ENCODE assay signal across 8 cellular contexts in the genomic region with DNA sequence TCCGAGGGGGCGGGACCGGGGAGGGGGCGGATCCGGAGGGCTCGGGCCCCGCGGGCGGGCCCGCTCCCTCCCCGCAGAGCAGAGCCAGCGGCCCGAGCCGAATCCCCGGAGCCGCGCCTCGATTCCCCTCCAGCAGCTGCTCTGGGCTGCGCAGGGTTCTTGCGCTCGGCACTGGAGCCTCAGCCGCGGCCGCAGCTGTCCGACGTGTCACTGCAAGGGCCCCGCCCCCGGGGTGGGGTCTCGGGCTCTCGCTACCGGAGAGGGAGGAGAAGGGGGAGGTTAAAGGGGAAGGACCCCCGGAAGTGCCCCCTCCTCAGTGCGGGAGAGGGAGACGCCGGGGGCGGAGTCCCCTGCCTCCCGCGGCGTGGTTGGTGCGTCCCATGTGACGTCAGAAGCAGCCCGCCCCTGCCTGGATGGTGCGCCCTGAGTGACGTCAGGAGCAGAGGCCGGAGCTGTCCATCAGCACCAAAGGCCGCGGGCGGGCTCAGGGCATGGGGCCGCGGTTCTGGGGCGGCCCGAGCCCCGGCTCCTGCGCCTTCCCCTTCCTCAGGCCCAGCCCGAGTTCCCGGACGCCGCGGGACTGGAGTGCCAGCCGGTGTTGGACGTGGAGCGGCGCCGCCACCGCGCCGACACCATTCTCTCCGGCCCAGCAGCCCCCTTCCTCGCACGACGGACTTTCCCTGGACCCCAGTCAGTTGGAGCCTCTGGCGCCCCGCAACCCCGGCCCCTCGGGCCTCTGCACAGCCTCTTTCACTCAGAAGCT. TPM values are rescaled to one million over a fixed set of nuclear protein-coding genes. Genes with fewer than 3 reads are reported as not detected.
DNase-seq lines count a peak whose midpoint lies in the region; ATAC-seq, FAIRE-seq and TF ChIP-seq lines count a peak whose summit lies in the region.

A gene with protein sequence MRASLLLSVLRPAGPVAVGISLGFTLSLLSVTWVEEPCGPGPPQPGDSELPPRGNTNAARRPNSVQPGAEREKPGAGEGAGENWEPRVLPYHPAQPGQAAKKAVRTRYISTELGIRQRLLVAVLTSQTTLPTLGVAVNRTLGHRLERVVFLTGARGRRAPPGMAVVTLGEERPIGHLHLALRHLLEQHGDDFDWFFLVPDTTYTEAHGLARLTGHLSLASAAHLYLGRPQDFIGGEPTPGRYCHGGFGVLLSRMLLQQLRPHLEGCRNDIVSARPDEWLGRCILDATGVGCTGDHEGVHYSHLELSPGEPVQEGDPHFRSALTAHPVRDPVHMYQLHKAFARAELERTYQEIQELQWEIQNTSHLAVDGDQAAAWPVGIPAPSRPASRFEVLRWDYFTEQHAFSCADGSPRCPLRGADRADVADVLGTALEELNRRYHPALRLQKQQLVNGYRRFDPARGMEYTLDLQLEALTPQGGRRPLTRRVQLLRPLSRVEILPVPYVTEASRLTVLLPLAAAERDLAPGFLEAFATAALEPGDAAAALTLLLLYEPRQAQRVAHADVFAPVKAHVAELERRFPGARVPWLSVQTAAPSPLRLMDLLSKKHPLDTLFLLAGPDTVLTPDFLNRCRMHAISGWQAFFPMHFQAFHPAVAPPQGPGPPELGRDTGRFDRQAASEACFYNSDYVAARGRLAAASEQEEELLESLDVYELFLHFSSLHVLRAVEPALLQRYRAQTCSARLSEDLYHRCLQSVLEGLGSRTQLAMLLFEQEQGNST (minus strand): TSS at position 214 of the 763 bp plus-strand sequence. CDS start 271 bp downstream, outside the sequence.
A gene with protein sequence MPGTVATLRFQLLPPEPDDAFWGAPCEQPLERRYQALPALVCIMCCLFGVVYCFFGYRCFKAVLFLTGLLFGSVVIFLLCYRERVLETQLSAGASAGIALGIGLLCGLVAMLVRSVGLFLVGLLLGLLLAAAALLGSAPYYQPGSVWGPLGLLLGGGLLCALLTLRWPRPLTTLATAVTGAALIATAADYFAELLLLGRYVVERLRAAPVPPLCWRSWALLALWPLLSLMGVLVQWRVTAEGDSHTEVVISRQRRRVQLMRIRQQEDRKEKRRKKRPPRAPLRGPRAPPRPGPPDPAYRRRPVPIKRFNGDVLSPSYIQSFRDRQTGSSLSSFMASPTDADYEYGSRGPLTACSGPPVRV (plus strand): TSS at position 433 of the 763 bp plus-strand sequence. CDS start 700 bp downstream, outside the sequence.

- no peak for TF ChIP-seq CTCF in AG04450 (IDR thresholded peaks at IDR 0.05; ENCODE audit: low read depth, low read length)
- no peak for TF ChIP-seq CTCF in WTC11 (IDR thresholded peaks at IDR 0.05)
- TF ChIP-seq CTCF in cardiac fibroblast (IDR thresholded peaks at IDR 0.05; ENCODE audit: low read depth, low read length), result no peak

- H3K9me3 ChIP-seq in AG04450 (ENCODE audit: control insufficient read depth, insufficient read depth, low read length), result no peaks in the 10 kb centered on the region; the same call in 1 of the 2 replicates
- no peaks in the 10 kb centered on the region for H3K9me3 ChIP-seq in small intestine (ENCODE audit: control insufficient read depth, low read depth)

- H3K9me3 Mint-ChIP-seq in WTC11, result no peaks in the 10 kb centered on the region

- POLR2A ChIA-PET in AG04450 (lab: Yijun Ruan, JAX), result interaction anchor here (1.2 to 1.6 kb wide), 4 partner anchors 9 to 54 kb away, joined by 5 to 10 read pairs (median 8); partner anchors contain the start of genes OBSL1 and STK11IP
- POLR2A ChIA-PET in WTC11 (lab: Charles Lee), result interaction anchor here (0.6 to 2.6 kb wide), 7 partner anchors 9 to 54 kb away, joined by 3 to 15 read pairs (median 3); partner anchors contain the start of genes GMPPA and STK11IP

- peaks cover 4 to 5% of the 10 kb centered on the region in 2 donors for H3K4me1 ChIP-seq in small intestine (ENCODE audit: control insufficient read depth in 2 of 2, insufficient read depth in 1 of 2, low read depth in 1 of 2, low read length in 1 of 2)

- H3K27me3 ChIP-seq in AG04450 (ENCODE audit: control insufficient read depth, insufficient read depth, low read length) (no peaks in the 10 kb centered on the region), small intestine (ENCODE audit: control insufficient read depth in 2 of 2, insufficient read depth in 2 of 2, low read length in 2 of 2) (no peaks in the 10 kb centered on the region)

- peak within 1 kb of the TSS; percentile 78 for H3K27ac ChIP-seq in AG04450 (ENCODE audit: low read depth, low read length)
- H3K27ac ChIP-seq in small intestine (ENCODE audit: low read depth in 1 of 2, low read length in 1 of 2), result peak within 1 kb of the TSS; percentile 96

- CTCF ChIA-PET in AG04450 (lab: Charles Lee) (interaction anchor here (0.7 to 4.4 kb wide), 5 partner anchors 14 to 98 kb away, joined by 3 to 30 read pairs (median 4); no protein-coding TSS in a partner anchor), WTC11 (lab: Charles Lee) (interaction anchor here (0.8 to 41.3 kb wide), 23 partner anchors 9 to 141 kb away, joined by 3 to 2316 read pairs (median 5); partner anchors contain the start of genes GMPPA, INHA, OBSL1 and SLC4A3)

- ATAC-seq in GM18909 (IDR thresholded peaks at IDR 0.05; ENCODE audit: poor library complexity, unreplicated experiment) (peak; percentile 79), HG03159 (IDR thresholded peaks at IDR 0.05; ENCODE audit: unreplicated experiment) (peak; percentile 76), WTC11 (peak; percentile 84)

- peaks cover 3 to 9% of the 10 kb centered on the region in 2 donors for H3K36me3 ChIP-seq in small intestine (ENCODE audit: control insufficient read depth in 2 of 2, insufficient read depth in 2 of 2, low read length in 2 of 2)

- H3K4me3 Mint-ChIP-seq in WTC11, result peak within 1 kb of the TSS; percentile 86

- H3K4me1 Mint-ChIP-seq in WTC11, result peaks cover 18% of the 10 kb centered on the region

- FAIRE-seq in small intestine (lab: Jason Lieb, UNC), result no peak

- H3K27me3 Mint-ChIP-seq in WTC11 (ENCODE audit: low read depth), result peaks cover 28% of the 10 kb centered on the region

- H3K36me3 Mint-ChIP-seq in WTC11, result peaks cover 30% of the 10 kb centered on the region

- DNase-seq in AG04450 (ENCODE audit: low read depth, low spot score) (peak; percentile 95), NCI-H2227 treated with DMSO at 0.1 percent for 48 hours (lab: John Stamatoyannopoulos, UW) (peak; percentile 95), WTC11 (ENCODE audit: low spot score) (peak; percentile 99), cardiac fibroblast (ENCODE audit: low read depth in 2 of 2) (peak; percentile 97 to 99), iPS-NIHi7 (ENCODE audit: extremely low spot score) (peak; percentile 98), small intestine (peak; percentile 95)

- H3K4me3 ChIP-seq in AG04450 (ENCODE audit: low read depth, low read length) (peak within 1 kb of the TSS; percentile 75), cardiac fibroblast (replicated peaks in 1 of 2; ENCODE audit: low read depth in 2 of 2, low read length in 2 of 2) (peak within 1 kb of the TSS; percentile 68 to 72), small intestine (ENCODE audit: low read depth in 1 of 2, low read length in 2 of 2) (peak within 1 kb of the TSS; percentile 60 to 81)

- H3K27ac Mint-ChIP-seq in WTC11, result no peak within 1 kb of the TSS

- 0 to 1% (median 1%) methylated on average over 50 to 75 of the region's 75 CpGs for WGBS in small intestine, 3 donors

TF ChIP-seq in WTC11, 78 proteins besides CTCF, POLR2A, EP300 and RAD21 (continues in another document):
- TF ChIP-seq ZNF138 (CRISPR knock-in tag; conservative IDR thresholded peaks at IDR 0.05), result peak; percentile 55; the same call in 1 of the 2 replicates
- TF ChIP-seq, protein P1, sequence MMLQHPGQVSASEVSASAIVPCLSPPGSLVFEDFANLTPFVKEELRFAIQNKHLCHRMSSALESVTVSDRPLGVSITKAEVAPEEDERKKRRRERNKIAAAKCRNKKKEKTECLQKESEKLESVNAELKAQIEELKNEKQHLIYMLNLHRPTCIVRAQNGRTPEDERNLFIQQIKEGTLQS (CRISPR knock-in tag; conservative IDR thresholded peaks at IDR 0.05), result 0 out of 2 replicates have a peak, but pooled peaks have one; percentile 32
- TF ChIP-seq, protein P2, sequence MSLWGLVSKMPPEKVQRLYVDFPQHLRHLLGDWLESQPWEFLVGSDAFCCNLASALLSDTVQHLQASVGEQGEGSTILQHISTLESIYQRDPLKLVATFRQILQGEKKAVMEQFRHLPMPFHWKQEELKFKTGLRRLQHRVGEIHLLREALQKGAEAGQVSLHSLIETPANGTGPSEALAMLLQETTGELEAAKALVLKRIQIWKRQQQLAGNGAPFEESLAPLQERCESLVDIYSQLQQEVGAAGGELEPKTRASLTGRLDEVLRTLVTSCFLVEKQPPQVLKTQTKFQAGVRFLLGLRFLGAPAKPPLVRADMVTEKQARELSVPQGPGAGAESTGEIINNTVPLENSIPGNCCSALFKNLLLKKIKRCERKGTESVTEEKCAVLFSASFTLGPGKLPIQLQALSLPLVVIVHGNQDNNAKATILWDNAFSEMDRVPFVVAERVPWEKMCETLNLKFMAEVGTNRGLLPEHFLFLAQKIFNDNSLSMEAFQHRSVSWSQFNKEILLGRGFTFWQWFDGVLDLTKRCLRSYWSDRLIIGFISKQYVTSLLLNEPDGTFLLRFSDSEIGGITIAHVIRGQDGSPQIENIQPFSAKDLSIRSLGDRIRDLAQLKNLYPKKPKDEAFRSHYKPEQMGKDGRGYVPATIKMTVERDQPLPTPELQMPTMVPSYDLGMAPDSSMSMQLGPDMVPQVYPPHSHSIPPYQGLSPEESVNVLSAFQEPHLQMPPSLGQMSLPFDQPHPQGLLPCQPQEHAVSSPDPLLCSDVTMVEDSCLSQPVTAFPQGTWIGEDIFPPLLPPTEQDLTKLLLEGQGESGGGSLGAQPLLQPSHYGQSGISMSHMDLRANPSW (CRISPR knock-in tag; conservative IDR thresholded peaks at IDR 0.05; ENCODE audit: low read depth), result no peak
- peak; percentile 36; the same call in 1 of the 2 replicates for TF ChIP-seq ATF1 (CRISPR knock-in tag; IDR thresholded peaks at IDR 0.05)
- TF ChIP-seq, protein P3, sequence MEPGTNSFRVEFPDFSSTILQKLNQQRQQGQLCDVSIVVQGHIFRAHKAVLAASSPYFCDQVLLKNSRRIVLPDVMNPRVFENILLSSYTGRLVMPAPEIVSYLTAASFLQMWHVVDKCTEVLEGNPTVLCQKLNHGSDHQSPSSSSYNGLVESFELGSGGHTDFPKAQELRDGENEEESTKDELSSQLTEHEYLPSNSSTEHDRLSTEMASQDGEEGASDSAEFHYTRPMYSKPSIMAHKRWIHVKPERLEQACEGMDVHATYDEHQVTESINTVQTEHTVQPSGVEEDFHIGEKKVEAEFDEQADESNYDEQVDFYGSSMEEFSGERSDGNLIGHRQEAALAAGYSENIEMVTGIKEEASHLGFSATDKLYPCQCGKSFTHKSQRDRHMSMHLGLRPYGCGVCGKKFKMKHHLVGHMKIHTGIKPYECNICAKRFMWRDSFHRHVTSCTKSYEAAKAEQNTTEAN (CRISPR knock-in tag; IDR thresholded peaks at IDR 0.05), result peak; percentile 83

RNA-seq across cellular contexts. Expression of the first gene that starts in this region (rescaled TPM):
- polyA plus RNA-seq in AG04450 (2011; rRNA removed) (24.4 and 37.2 TPM in 2 replicates), small intestine (10 to 100 TPM in 2 of 3 donors, 1 to 10 TPM in 1; 8.7 to 51.9 (median 49.0) TPM)
- 11.5 and 12.1 TPM in 2 replicates for polyA minus RNA-seq in AG04450 (2011; rRNA and poly(A)+ RNA removed)
- total RNA-seq in WTC11 (2021), result 84.3 to 97.0 TPM (median 84.8 TPM) in 3 replicates

RNA-seq across cellular contexts. Expression of the second gene that starts in this region (rescaled TPM):
- polyA plus RNA-seq in AG04450 (2011; rRNA removed), result 0.83 and 1.2 TPM in 2 replicates
- 0.13 and 0.60 TPM in 2 replicates for polyA minus RNA-seq in AG04450 (2011; rRNA and poly(A)+ RNA removed)
- total RNA-seq in WTC11 (2021), result 7.1 to 8.1 TPM (median 7.3 TPM) in 3 replicates
- 10 to 100 TPM in 1 of 3 donors, 1 to 10 TPM in 2; 1.8 to 23.5 (median 9.6) TPM for polyA plus RNA-seq in small intestine

Comparison
In these comparisons a context has a peak if more than half of its experiments do, and no peak if none do; other contexts are left out.
1. Peak in every context shown above with its lines: DNase-seq, ATAC-seq, H3K4me3 ChIP-seq and H3K27ac ChIP-seq.